In the genomic region with DNA sequence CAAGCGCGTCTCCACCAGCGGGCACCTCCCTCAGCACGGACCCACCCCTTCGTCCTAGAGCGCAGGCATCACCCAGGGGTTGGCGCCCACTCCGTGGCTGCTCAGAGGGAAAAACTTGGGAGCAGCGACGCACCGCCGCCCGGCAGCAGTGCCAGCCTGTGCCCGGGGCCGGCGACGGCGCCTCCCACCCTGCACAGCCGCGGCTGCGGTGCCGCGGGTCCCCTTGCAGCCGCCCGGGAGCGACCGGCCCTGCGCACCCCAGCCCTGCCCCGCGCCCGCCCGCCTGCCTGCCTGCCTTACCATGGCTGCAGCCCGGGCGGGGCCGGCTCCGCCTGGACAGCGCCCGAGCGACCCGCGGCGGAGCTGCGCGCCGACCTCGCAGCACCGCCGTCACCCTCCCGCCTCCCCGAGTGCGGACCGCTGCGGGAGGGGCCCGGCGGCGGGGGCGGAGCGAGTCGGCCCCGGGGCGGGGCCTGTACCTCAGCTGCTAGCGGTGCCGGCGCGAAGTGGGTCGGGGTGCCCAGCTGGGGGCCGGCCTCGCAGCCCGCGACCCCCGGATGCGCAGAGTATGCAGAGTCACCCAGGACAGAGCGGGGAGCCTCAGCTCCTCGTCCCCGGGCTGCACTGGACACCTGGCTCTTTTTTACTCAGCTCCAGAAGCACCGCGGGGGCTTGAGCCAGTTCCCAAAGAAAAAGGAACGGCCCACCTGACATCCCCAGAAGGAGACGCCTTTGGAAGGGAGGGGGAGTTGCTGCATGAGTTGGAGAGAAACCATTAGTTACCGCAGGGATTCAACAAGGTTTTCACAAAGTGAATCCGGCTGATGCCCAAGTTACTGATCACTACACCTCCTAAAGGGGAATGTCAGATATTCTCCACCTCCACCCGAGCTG, we compare ENCODE assay signal across 1 cellular context.
TF ChIP-seq lines count a peak whose summit lies in the region.

No MANE protein-coding gene starts in this region.

TF ChIP-seq in HepG2, 621 proteins besides CTCF, POLR2A, EP300 and RAD21 (continues in another document):
- TF ChIP-seq MYPOP (CRISPR knock-in tag; IDR thresholded peaks at IDR 0.05) (peak; percentile 73), ZNF674 (CRISPR knock-in tag; IDR thresholded peaks at IDR 0.05; ENCODE audit: low read depth) (0 out of 2 replicates have a peak, but pooled peaks have one; percentile 42), HNRNPH1 (optimal IDR thresholded peaks at IDR 0.05; ENCODE audit: low read depth, low read length) (no peak), ZKSCAN8 (CRISPR knock-in tag; IDR thresholded peaks at IDR 0.05; ENCODE audit: borderline replicate concordance) (no peak), PATZ1 (CRISPR knock-in tag; IDR thresholded peaks at IDR 0.05) (peak; percentile 82), SAP130 (CRISPR knock-in tag; IDR thresholded peaks at IDR 0.05; ENCODE audit: low read depth) (peak; percentile 33; the same call in 1 of the 2 replicates), MTF2 (CRISPR knock-in tag; IDR thresholded peaks at IDR 0.05; ENCODE audit: borderline replicate concordance) (peak; percentile 85; the same call in 1 of the 2 replicates), ZNF576 (CRISPR knock-in tag; IDR thresholded peaks at IDR 0.05) (no peak), ZNF432 (CRISPR knock-in tag; IDR thresholded peaks at IDR 0.05; ENCODE audit: borderline replicate concordance) (no peak), RCOR2 (CRISPR knock-in tag; IDR thresholded peaks at IDR 0.05) (no peak), ZNF512B (CRISPR knock-in tag; IDR thresholded peaks at IDR 0.05; ENCODE audit: borderline replicate concordance) (no peak), SIX1 (CRISPR knock-in tag; IDR thresholded peaks at IDR 0.05; ENCODE audit: borderline replicate concordance) (no peak), ZSCAN20 (CRISPR knock-in tag; IDR thresholded peaks at IDR 0.05; ENCODE audit: borderline replicate concordance) (no peak), EED (CRISPR knock-in tag; IDR thresholded peaks at IDR 0.05) (0 out of 2 replicates have a peak, but pooled peaks have one; percentile 34), ZNF879 (CRISPR knock-in tag; IDR thresholded peaks at IDR 0.05) (no peak), THRA (CRISPR knock-in tag; IDR thresholded peaks at IDR 0.05; ENCODE audit: borderline replicate concordance) (no peak), SAFB2 (CRISPR knock-in tag; IDR thresholded peaks at IDR 0.05; ENCODE audit: borderline replicate concordance, low read depth) (peak; percentile 79; the same call in 1 of the 2 replicates), ZSCAN21 (CRISPR knock-in tag; IDR thresholded peaks at IDR 0.05; ENCODE audit: borderline replicate concordance) (peak; percentile 55; the same call in 1 of the 2 replicates), ZNF484 (CRISPR knock-in tag; IDR thresholded peaks at IDR 0.05; ENCODE audit: borderline replicate concordance, low read depth) (no peak), ZNF501 (CRISPR knock-in tag; IDR thresholded peaks at IDR 0.05) (peak; percentile 49), ZNF687 (CRISPR knock-in tag; IDR thresholded peaks at IDR 0.05) (0 out of 2 replicates have a peak, but pooled peaks have one; percentile 8), REST (IDR thresholded peaks at IDR 0.05; ENCODE audit: borderline replicate concordance in 1 of 2, low read depth in 1 of 2, low read length in 2 of 2) (peak in 1 of 2 experiments; percentile 16; a peak in 2 of 4 replicates), AGO1 (IDR thresholded peaks at IDR 0.05; ENCODE audit: low read depth, low read length, poor library complexity, severe bottlenecking) (no peak)
- TF ChIP-seq, protein P1, sequence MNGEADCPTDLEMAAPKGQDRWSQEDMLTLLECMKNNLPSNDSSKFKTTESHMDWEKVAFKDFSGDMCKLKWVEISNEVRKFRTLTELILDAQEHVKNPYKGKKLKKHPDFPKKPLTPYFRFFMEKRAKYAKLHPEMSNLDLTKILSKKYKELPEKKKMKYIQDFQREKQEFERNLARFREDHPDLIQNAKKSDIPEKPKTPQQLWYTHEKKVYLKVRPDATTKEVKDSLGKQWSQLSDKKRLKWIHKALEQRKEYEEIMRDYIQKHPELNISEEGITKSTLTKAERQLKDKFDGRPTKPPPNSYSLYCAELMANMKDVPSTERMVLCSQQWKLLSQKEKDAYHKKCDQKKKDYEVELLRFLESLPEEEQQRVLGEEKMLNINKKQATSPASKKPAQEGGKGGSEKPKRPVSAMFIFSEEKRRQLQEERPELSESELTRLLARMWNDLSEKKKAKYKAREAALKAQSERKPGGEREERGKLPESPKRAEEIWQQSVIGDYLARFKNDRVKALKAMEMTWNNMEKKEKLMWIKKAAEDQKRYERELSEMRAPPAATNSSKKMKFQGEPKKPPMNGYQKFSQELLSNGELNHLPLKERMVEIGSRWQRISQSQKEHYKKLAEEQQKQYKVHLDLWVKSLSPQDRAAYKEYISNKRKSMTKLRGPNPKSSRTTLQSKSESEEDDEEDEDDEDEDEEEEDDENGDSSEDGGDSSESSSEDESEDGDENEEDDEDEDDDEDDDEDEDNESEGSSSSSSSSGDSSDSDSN (CRISPR knock-in tag; IDR thresholded peaks at IDR 0.05) = peak; percentile 27; the same call in 1 of the 2 replicates
- TF ChIP-seq, protein P2, sequence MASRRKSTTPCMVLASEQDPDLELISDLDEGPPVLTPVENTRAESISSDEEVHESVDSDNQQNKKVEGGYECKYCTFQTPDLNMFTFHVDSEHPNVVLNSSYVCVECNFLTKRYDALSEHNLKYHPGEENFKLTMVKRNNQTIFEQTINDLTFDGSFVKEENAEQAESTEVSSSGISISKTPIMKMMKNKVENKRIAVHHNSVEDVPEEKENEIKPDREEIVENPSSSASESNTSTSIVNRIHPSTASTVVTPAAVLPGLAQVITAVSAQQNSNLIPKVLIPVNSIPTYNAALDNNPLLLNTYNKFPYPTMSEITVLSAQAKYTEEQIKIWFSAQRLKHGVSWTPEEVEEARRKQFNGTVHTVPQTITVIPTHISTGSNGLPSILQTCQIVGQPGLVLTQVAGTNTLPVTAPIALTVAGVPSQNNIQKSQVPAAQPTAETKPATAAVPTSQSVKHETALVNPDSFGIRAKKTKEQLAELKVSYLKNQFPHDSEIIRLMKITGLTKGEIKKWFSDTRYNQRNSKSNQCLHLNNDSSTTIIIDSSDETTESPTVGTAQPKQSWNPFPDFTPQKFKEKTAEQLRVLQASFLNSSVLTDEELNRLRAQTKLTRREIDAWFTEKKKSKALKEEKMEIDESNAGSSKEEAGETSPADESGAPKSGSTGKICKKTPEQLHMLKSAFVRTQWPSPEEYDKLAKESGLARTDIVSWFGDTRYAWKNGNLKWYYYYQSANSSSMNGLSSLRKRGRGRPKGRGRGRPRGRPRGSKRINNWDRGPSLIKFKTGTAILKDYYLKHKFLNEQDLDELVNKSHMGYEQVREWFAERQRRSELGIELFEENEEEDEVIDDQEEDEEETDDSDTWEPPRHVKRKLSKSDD (CRISPR knock-in tag; IDR thresholded peaks at IDR 0.05; ENCODE audit: low read depth) = 0 out of 2 replicates have a peak, but pooled peaks have one; percentile 41
